7 cellular contexts compared by ENCODE assay signal in the genomic region with DNA sequence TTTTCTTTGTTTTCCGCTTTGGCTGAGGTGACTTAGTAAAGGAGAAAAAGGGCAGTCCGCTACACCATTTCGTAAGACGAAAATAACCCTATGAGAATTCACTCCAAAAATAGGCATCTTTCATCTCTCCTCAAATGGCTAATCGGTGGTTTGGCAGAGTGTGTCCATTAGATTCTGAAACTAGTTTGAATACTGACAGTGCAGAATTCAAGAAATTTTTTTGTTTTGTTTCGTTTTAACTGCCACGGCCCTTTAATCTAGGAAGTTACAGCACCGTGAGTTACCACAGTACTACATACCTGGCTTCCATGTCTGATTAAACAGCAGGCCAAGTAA.
DNase-seq lines count a peak whose midpoint lies in the region; ATAC-seq and TF ChIP-seq lines count a peak whose summit lies in the region.

No MANE protein-coding gene starts in this region.

- TF ChIP-seq CTCF in VCaP (conservative IDR thresholded peaks at IDR 0.05): no peak

- peak overlapping the region; percentile 88 for H3K27ac ChIP-seq in VCaP

- DNase-seq in GM04503 (ENCODE audit: low read depth) (peak; percentile 62), fibroblast of the conjunctiva (ENCODE audit: low read depth) (peak; percentile 57), non-pigmented ciliary epithelial cell (ENCODE audit: low read depth) (peak; percentile 41), putamen (ENCODE audit: low spot score) (no peak)

- ATAC-seq in GM19467 (IDR thresholded peaks at IDR 0.05; ENCODE audit: unreplicated experiment) (peak; percentile 50), HG03469 (IDR thresholded peaks at IDR 0.05; ENCODE audit: unreplicated experiment) (peak; percentile 44)
